ENCODE assay signal across 14 cellular contexts in genomic region chr1:158830074-158830677, GRCh38. TPM values are rescaled to one million over a fixed set of nuclear protein-coding genes. Genes with fewer than 3 reads are reported as not detected.
A peak's percentile ranks its signal among the peaks of the same experiment; 100 is the strongest.
DNase-seq lines count a peak whose midpoint lies in the region; ATAC-seq, FAIRE-seq and TF ChIP-seq lines count a peak whose summit lies in the region.
"Had no signal": no experiment of that assay in that cellular context is flagged by ENCODE, and none has a peak within 500 bp of the region (broad histone marks: within the 10 kb centered on the region; RNA-seq: fewer than 3 reads in every experiment).

No MANE protein-coding gene starts in this region.

- H3K27me3 ChIP-seq in CD8-positive, alpha-beta memory T cell (ENCODE audit: insufficient read depth, low read length, poor library complexity, severe bottlenecking), result no peaks in the 10 kb centered on the region
- no peaks in the 10 kb centered on the region for H3K27me3 ChIP-seq in small intestine (ENCODE audit: control insufficient read depth in 2 of 2, insufficient read depth in 2 of 2, low read length in 2 of 2)
- no peaks in the 10 kb centered on the region for H3K27me3 ChIP-seq in smooth muscle cell (ENCODE audit: low read depth)
- H3K27me3 ChIP-seq: BLaER1, esophagus squamous epithelium had no signal

- no peaks in the 10 kb centered on the region for H4K20me1 ChIP-seq in smooth muscle cell (ENCODE audit: low read depth)
- H4K20me1 ChIP-seq: BLaER1 had no signal

- H3K9ac ChIP-seq in smooth muscle cell (ENCODE audit: low read depth), result no peak overlapping the region
- H3K9ac ChIP-seq: BLaER1 had no signal

- FAIRE-seq in small intestine (lab: Jason Lieb, UNC), result no peak

- no peak for DNase-seq in CD8-positive, alpha-beta memory T cell
- DNase-seq in NB4 (ENCODE audit: low read depth), result no peak
- DNase-seq in small intestine, result no peak
- no peak for DNase-seq in smooth muscle cell (lab: John Stamatoyannopoulos, UW; ENCODE audit: unreplicated experiment)
- no peak for DNase-seq in NCI-H748 (lab: John Stamatoyannopoulos, UW; ENCODE audit: unreplicated experiment)
- no peak for DNase-seq in G401 (ENCODE audit: low spot score)
- DNase-seq: activated CD4-positive, alpha-beta T cell treated with anti-CD3 and anti-CD28 coated beads, Interleukin-2, amount 50 U/mL, for 1 hour; esophagus squamous epithelium; NCI-H2029 treated with DMSO at 0.1 percent for 48 hours had no signal

- WGBS in small intestine, 3 donors, result 59 to 67% (median 65%) methylated on average over 2 of the region's 2 CpGs
- WGBS in smooth muscle cell (ENCODE audit: low lambda C conversion rate), result 82% methylated on average over 2 of the region's 2 CpGs

- peak overlapping the region in 3 of 7 donors; percentile 13 to 37 (median 27) for H3K4me3 Mint-ChIP-seq in CD8-positive, alpha-beta memory T cell
- H3K4me3 Mint-ChIP-seq: brain had no signal

- H3K36me3 ChIP-seq in CD8-positive, alpha-beta memory T cell (ENCODE audit: insufficient read depth, low read length), result no peaks in the 10 kb centered on the region
- H3K36me3 ChIP-seq in small intestine (ENCODE audit: control insufficient read depth in 2 of 2, insufficient read depth in 2 of 2, low read length in 2 of 2) (no peaks in the 10 kb centered on the region), smooth muscle cell (ENCODE audit: low read depth) (no peaks in the 10 kb centered on the region)
- H3K36me3 ChIP-seq: BLaER1, esophagus squamous epithelium, prostate gland had no signal

- H3K27me3 Mint-ChIP-seq in CD8-positive, alpha-beta memory T cell, result no peaks in the 10 kb centered on the region
- H3K27me3 Mint-ChIP-seq: brain had no signal

- H3K9me3 ChIP-seq in CD8-positive, alpha-beta memory T cell (ENCODE audit: low read length), result no peaks in the 10 kb centered on the region
- H3K9me3 ChIP-seq in small intestine (ENCODE audit: control insufficient read depth, low read depth) (no peaks in the 10 kb centered on the region), smooth muscle cell (replicated peaks; ENCODE audit: low read depth) (no peaks in the 10 kb centered on the region)
- H3K9me3 ChIP-seq: prostate gland had no signal

- no peak overlapping the region for H3K27ac ChIP-seq in CD8-positive, alpha-beta memory T cell (ENCODE audit: low read depth, low read length)
- H3K27ac ChIP-seq in small intestine (ENCODE audit: low read depth in 1 of 2, low read length in 1 of 2) (no peak overlapping the region), smooth muscle cell (ENCODE audit: low read depth) (no peak overlapping the region)
- H3K27ac ChIP-seq: BLaER1, prostate gland had no signal

- peaks cover 2 to 30% (median 5%) of the 10 kb centered on the region in 3 donors for H3K36me3 Mint-ChIP-seq in CD8-positive, alpha-beta memory T cell
- H3K36me3 Mint-ChIP-seq: brain had no signal

- POLR2A ChIA-PET in CD8-positive, alpha-beta memory T cell (lab: Charles Lee), result interaction anchor here (0.7 kb wide), 1 partner anchor 11 kb away, joined by 3 read pairs; no protein-coding TSS in a partner anchor

- no peak overlapping the region for H2AFZ ChIP-seq in smooth muscle cell (ENCODE audit: low read depth)

- H3K27ac Mint-ChIP-seq in CD8-positive, alpha-beta memory T cell, result peak overlapping the region in 5 of 8 donors; percentile 7 to 67 (median 35)
- H3K27ac Mint-ChIP-seq: brain had no signal

- no peaks in the 10 kb centered on the region for H3F3A ChIP-seq in smooth muscle cell (ENCODE audit: low read depth)

- CTCF ChIA-PET in CD8-positive, alpha-beta memory T cell (lab: Charles Lee), result interaction anchor here (0.8 kb wide), 1 partner anchor 113 kb away, joined by 3 read pairs; no protein-coding TSS in a partner anchor

- in situ Hi-C loops in G401 (cut with HindIII; ENCODE audit: low sequenced_read_pairs), result no loop called here

- H3K79me2 ChIP-seq in smooth muscle cell (ENCODE audit: low read depth), result no peaks in the 10 kb centered on the region

- TF ChIP-seq CTCF in NB4 (IDR thresholded peaks at IDR 0.05; ENCODE audit: low read depth, low read length) (no peak), smooth muscle cell (IDR thresholded peaks at IDR 0.05; ENCODE audit: borderline replicate concordance, insufficient read depth, poor library complexity, severe bottlenecking) (no peak)

- ATAC-seq in GM19023 (IDR thresholded peaks at IDR 0.05; ENCODE audit: unreplicated experiment) (peak; percentile 47), HG02852 (IDR thresholded peaks at IDR 0.05; ENCODE audit: unreplicated experiment) (peak; percentile 61)

- H3K4me2 ChIP-seq in smooth muscle cell, result no peak overlapping the region
- H3K4me2 ChIP-seq: BLaER1 had no signal

- H3K4me3 ChIP-seq in CD8-positive, alpha-beta memory T cell (ENCODE audit: low read length), result no peak overlapping the region
- H3K4me3 ChIP-seq in NB4 (ENCODE audit: low read depth, low read length), result peak overlapping the region; percentile 86
- H3K4me3 ChIP-seq in small intestine (ENCODE audit: low read depth in 1 of 2, low read length in 2 of 2), result no peak overlapping the region
- H3K4me3 ChIP-seq in smooth muscle cell, result no peak overlapping the region
- H3K4me3 ChIP-seq: BLaER1, esophagus squamous epithelium, prostate gland had no signal

- peaks cover 7% of the 10 kb centered on the region for H3K4me1 ChIP-seq in CD8-positive, alpha-beta memory T cell (ENCODE audit: insufficient read depth, low read length)
- H3K4me1 ChIP-seq in small intestine (ENCODE audit: control insufficient read depth in 2 of 2, insufficient read depth in 1 of 2, low read depth in 1 of 2, low read length in 1 of 2), result no peaks in the 10 kb centered on the region
- no peaks in the 10 kb centered on the region for H3K4me1 ChIP-seq in smooth muscle cell (ENCODE audit: low read depth)
- H3K4me1 ChIP-seq: BLaER1, esophagus squamous epithelium, prostate gland had no signal

- peaks cover 13 to 24% (median 21%) of the 10 kb centered on the region in 5 donors for H3K9me3 Mint-ChIP-seq in CD8-positive, alpha-beta memory T cell

- H3K4me1 Mint-ChIP-seq in CD8-positive, alpha-beta memory T cell, result peaks cover 9 to 23% (median 10%) of the 10 kb centered on the region in 3 donors
- H3K4me1 Mint-ChIP-seq: brain had no signal

- no peak for TF ChIP-seq POLR2A in NB4 (IDR thresholded peaks at IDR 0.05; ENCODE audit: extremely low read depth, insufficient read length)

RNA-seq across cellular contexts. Expression of gene MNDA, which starts 1.0 kb away (rescaled TPM):
- under 1 TPM; 0.22 to 0.39 TPM for total RNA-seq in CD8-positive, alpha-beta memory T cell
- 0.59 TPM for polyA plus RNA-seq in CD8-positive, alpha-beta memory T cell
- polyA plus RNA-seq in small intestine, result 1 to 10 TPM in 2 of 3 donors, under 1 TPM in 1; 0.89 to 2.2 (median 1.6) TPM
- total RNA-seq in smooth muscle cell, result 0.09 TPM in 1 of 2 replicates, not detected in the other
- polyA plus RNA-seq in smooth muscle cell, result 0.39 TPM in 1 of 2 replicates, not detected in the other
- not detected in 2 replicates for total RNA-seq in G401 (2014; rRNA removed; shearing (Covaris generic))

RNA-seq across cellular contexts. Expression of gene OR6N2, which starts 49.2 kb away (rescaled TPM):
- total RNA-seq in CD8-positive, alpha-beta memory T cell, result not detected
- not detected for polyA plus RNA-seq in CD8-positive, alpha-beta memory T cell
- polyA plus RNA-seq in small intestine (not detected), smooth muscle cell (not detected in 2 replicates)
- not detected in 2 replicates for total RNA-seq in smooth muscle cell
- not detected in 2 replicates for total RNA-seq in G401 (2014; rRNA removed; shearing (Covaris generic))
- total RNA-seq: esophagus squamous epithelium, prostate gland had no signal

RNA-seq across cellular contexts. Expression of gene OR6N1, which starts 58.2 kb away (rescaled TPM):
- not detected for total RNA-seq in CD8-positive, alpha-beta memory T cell
- not detected for polyA plus RNA-seq in CD8-positive, alpha-beta memory T cell
- not detected for polyA plus RNA-seq in small intestine
- total RNA-seq in smooth muscle cell, result not detected in 2 replicates
- polyA plus RNA-seq in smooth muscle cell, result not detected in 2 replicates
- not detected in 2 replicates for total RNA-seq in G401 (2014; rRNA removed; shearing (Covaris generic))
- total RNA-seq: esophagus squamous epithelium, prostate gland had no signal
